In the genomic region with DNA sequence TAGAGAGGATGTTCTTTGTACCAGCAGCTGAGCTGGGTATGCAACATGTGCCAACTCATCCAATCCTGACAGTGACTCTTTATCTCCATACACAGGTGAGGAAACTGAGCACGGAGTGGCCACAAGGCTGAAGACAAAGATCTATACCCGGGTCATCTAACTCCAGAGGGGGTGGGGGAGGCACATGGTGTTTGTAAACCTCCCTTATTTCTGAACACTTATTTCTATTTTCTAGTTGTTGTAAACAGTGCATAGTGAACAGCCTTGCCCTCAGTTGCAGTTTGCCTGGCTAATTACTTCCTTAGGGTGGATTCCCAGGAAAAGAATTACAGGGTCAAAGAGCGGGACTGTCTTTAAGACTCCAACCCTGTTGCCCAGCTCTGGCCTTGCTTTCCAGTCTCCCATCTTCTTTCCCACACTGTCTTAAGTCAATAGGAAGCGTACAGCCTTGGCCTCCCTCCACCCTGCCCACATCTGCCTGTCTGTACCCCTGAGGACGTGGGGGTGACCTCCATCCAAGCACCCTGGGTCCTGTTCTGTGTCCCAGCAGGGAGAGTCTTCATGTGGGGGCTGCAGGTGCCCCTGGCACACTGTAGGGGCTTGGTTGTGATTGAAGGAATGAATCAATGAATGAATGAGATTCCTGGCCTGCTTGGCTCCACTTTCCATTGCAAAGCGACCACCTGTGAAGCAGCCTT, we compare ENCODE assay signal across 22 cellular contexts. TPM values are rescaled to one million over a fixed set of nuclear protein-coding genes. Genes with fewer than 3 reads are reported as not detected.
DNase-seq lines count a peak whose midpoint lies in the region; ATAC-seq, FAIRE-seq and TF ChIP-seq lines count a peak whose summit lies in the region.
"Had no signal": no experiment of that assay in that cellular context is flagged by ENCODE, and none has a peak within 500 bp of the region (broad histone marks: within the 10 kb centered on the region; RNA-seq: fewer than 3 reads in every experiment).

No MANE protein-coding gene starts in this region.

- H2BK15ac ChIP-seq in H1 (ENCODE audit: low read length) (no peak overlapping the region), neuronal stem cell (ENCODE audit: low read length) (no peak overlapping the region)

- H3K4me3 Mint-ChIP-seq in astrocyte (ENCODE audit: unreplicated experiment), result no peak overlapping the region
- H3K4me3 Mint-ChIP-seq: CD14-positive monocyte; CD4-positive, alpha-beta memory T cell; HFFc6 had no signal

- H4K8ac ChIP-seq in H1 (ENCODE audit: extremely low read depth, insufficient read depth, low read length), result no peak overlapping the region
- no peak overlapping the region for H4K8ac ChIP-seq in neuronal stem cell (ENCODE audit: low read depth, low read length)

- no peak for TF ChIP-seq CTCF in astrocyte (IDR thresholded peaks at IDR 0.05; ENCODE audit: insufficient read depth, low read depth, low read length)
- TF ChIP-seq CTCF in H1 (IDR thresholded peaks at IDR 0.05; ENCODE audit: control extremely low read depth in 1 of 3, insufficient read depth in 1 of 3, low read depth in 1 of 3, low read length in 3 of 3), result no peak
- TF ChIP-seq CTCF in mucosa of descending colon (IDR thresholded peaks at IDR 0.05), result no peak
- TF ChIP-seq CTCF in transverse colon (IDR thresholded peaks at IDR 0.05), result no peak

- peaks cover 7% of the 10 kb centered on the region; the same call in 1 of the 2 replicates for H3K23me2 ChIP-seq in H1 (ENCODE audit: low read depth, low read length)

- TF ChIP-seq POLR2A in H1 (IDR thresholded peaks at IDR 0.05; ENCODE audit: control extremely low read depth in 1 of 2, low read depth in 2 of 2, low read length in 2 of 2), result no peak
- no peak for TF ChIP-seq POLR2A in transverse colon (IDR thresholded peaks at IDR 0.05)

- H3K56ac ChIP-seq in H1 (replicated peaks; ENCODE audit: insufficient read length, low read depth, low read length), result no peak overlapping the region

- H2AK5ac ChIP-seq in H1 (ENCODE audit: low read depth, low read length) (0 out of 2 replicates have a peak overlapping the region, but pooled peaks have one; percentile 39), neuronal stem cell (ENCODE audit: low read depth, low read length) (no peak overlapping the region)

- H3K27me3 Mint-ChIP-seq in astrocyte (ENCODE audit: low read depth, unreplicated experiment), result peaks cover 45% of the 10 kb centered on the region

- H4K91ac ChIP-seq in H1 (replicated peaks; ENCODE audit: insufficient read length, low read length) (no peak overlapping the region), neuronal stem cell (ENCODE audit: low read depth, low read length, poor library complexity) (no peak overlapping the region)

- no peaks in the 10 kb centered on the region for H3K79me2 ChIP-seq in astrocyte (ENCODE audit: insufficient read depth, low read length)
- no peaks in the 10 kb centered on the region for H3K79me2 ChIP-seq in H1 (ENCODE audit: control insufficient read depth in 1 of 2, insufficient read depth in 2 of 2, low read length in 2 of 2)

- H3K9ac ChIP-seq in astrocyte (ENCODE audit: low read length), result no peak overlapping the region
- no peak overlapping the region for H3K9ac ChIP-seq in H1 (replicated peaks in 1 of 4; ENCODE audit: extremely low read depth in 1 of 4, low read depth in 3 of 4, low read length in 3 of 4)
- no peak overlapping the region for H3K9ac ChIP-seq in neuronal stem cell (ENCODE audit: low read depth, low read length, poor library complexity)
- H3K9ac ChIP-seq: BLaER1 had no signal

- H3K14ac ChIP-seq in H1 (ENCODE audit: insufficient read length), result no peak overlapping the region
- no peak overlapping the region for H3K14ac ChIP-seq in neuronal stem cell (ENCODE audit: low read length)

- in situ Hi-C loops in transverse colon (cut with MboI; ENCODE audit: low pct_ligation_motif_present in 1 of 4, low pct_unique_long_range_greater_than_20kb in 1 of 4, low sequenced_read_pairs in 3 of 4), result no loop called here

- H3K36me3 ChIP-seq in astrocyte (ENCODE audit: insufficient read depth, low read length), result no peaks in the 10 kb centered on the region
- H3K36me3 ChIP-seq in H1 (ENCODE audit: control insufficient read depth in 2 of 4, insufficient read depth in 4 of 4, low read length in 3 of 4), result no peaks in the 10 kb centered on the region
- no peaks in the 10 kb centered on the region for H3K36me3 ChIP-seq in mucosa of descending colon (ENCODE audit: low read depth)
- H3K36me3 ChIP-seq in transverse colon, result no peaks in the 10 kb centered on the region
- no peaks in the 10 kb centered on the region for H3K36me3 ChIP-seq in neuronal stem cell (replicated peaks in 1 of 2; ENCODE audit: control insufficient read depth in 2 of 2, insufficient read depth in 2 of 2, low read length in 2 of 2)
- H3K36me3 ChIP-seq: BLaER1 had no signal

- H4K5ac ChIP-seq in H1 (ENCODE audit: insufficient read length, low read depth, low read length), result no peak overlapping the region

- CTCF ChIA-PET in H1 (lab: Charles Lee; ENCODE audit: partially characterized antibody), result interaction anchor here (0.7 to 1.7 kb wide), 11 partner anchors 11 to 269 kb away, joined by 3 to 6 read pairs (median 4); no protein-coding TSS in a partner anchor

- H2BK20ac ChIP-seq in H1 (ENCODE audit: low read length), result no peak overlapping the region

- H3K23ac ChIP-seq in H1 (ENCODE audit: insufficient read length), result no peak overlapping the region
- H3K23ac ChIP-seq in neuronal stem cell (ENCODE audit: low read depth, low read length, poor library complexity), result no peak overlapping the region

- no peaks in the 10 kb centered on the region for H4K20me1 ChIP-seq in astrocyte (ENCODE audit: insufficient read depth, low read length)
- H4K20me1 ChIP-seq in H1 (replicated peaks in 1 of 2; ENCODE audit: control insufficient read depth in 1 of 2, insufficient read depth in 2 of 2, low read length in 2 of 2), result peaks cover 0 to 6% of the 10 kb centered on the region in 2 experiments
- H4K20me1 ChIP-seq: BLaER1 had no signal

- TF ChIP-seq RAD21 in H1 (IDR thresholded peaks at IDR 0.05 in 1 of 2, conservative IDR thresholded peaks at IDR 0.05 in 1 of 2; ENCODE audit: low read depth in 2 of 2, low read length in 2 of 2), result no peak

- ATAC-seq in mucosa of descending colon, result peak; percentile 73
- ATAC-seq: GM12878, HCT116 had no signal

- no peak overlapping the region for H3K27ac ChIP-seq in astrocyte (ENCODE audit: low read depth, low read length)
- no peak overlapping the region for H3K27ac ChIP-seq in H1 (ENCODE audit: low read depth, low read length)
- H3K27ac ChIP-seq in transverse colon, result peak overlapping the region in 3 of 4 donors; percentile 10 to 51 (median 44)
- no peak overlapping the region for H3K27ac ChIP-seq in neuronal stem cell (replicated peaks; ENCODE audit: low read length)
- H3K27ac ChIP-seq: BLaER1 had no signal

- H3K4me3 ChIP-seq in astrocyte (ENCODE audit: insufficient read depth, low read depth, low read length) (no peak overlapping the region), H1 (ENCODE audit: extremely low read depth in 1 of 4, insufficient read depth in 2 of 4, low read depth in 3 of 4, low read length in 4 of 4) (no peak overlapping the region), mucosa of descending colon (no peak overlapping the region), transverse colon (no peak overlapping the region), neuronal stem cell (ENCODE audit: low read length in 2 of 2) (no peak overlapping the region)
- H3K4me3 ChIP-seq: BLaER1, GM12878 had no signal

- H2AFZ ChIP-seq in astrocyte (ENCODE audit: low read depth, low read length) (no peak overlapping the region), H1 (ENCODE audit: low read length) (no peak overlapping the region), neuronal stem cell (ENCODE audit: low read length) (no peak overlapping the region)

- peaks cover 10% of the 10 kb centered on the region for H3K9me3 Mint-ChIP-seq in astrocyte (ENCODE audit: unreplicated experiment)

- H3K18ac ChIP-seq in H1 (ENCODE audit: extremely low read depth, low read length), result no peak overlapping the region
- no peak overlapping the region for H3K18ac ChIP-seq in neuronal stem cell (ENCODE audit: low read length)

- H3K36me3 Mint-ChIP-seq in astrocyte (ENCODE audit: low read depth, unreplicated experiment), result no peaks in the 10 kb centered on the region
- H3K36me3 Mint-ChIP-seq: CD14-positive monocyte; CD4-positive, alpha-beta memory T cell had no signal

- H3K4me1 Mint-ChIP-seq in astrocyte (ENCODE audit: low read depth, unreplicated experiment), result peaks cover 7% of the 10 kb centered on the region
- H3K4me1 Mint-ChIP-seq: CD14-positive monocyte; CD4-positive, alpha-beta memory T cell had no signal

- H3K4me1 ChIP-seq in astrocyte (ENCODE audit: insufficient read depth, low read length), result peaks cover 2% of the 10 kb centered on the region
- peaks cover 0 to 2% (median 0%) of the 10 kb centered on the region in 4 experiments; a peak in 1 of 7 replicates for H3K4me1 ChIP-seq in H1 (replicated peaks in 1 of 4; ENCODE audit: control insufficient read depth in 3 of 4, insufficient read depth in 4 of 4, low read length in 3 of 4)
- H3K4me1 ChIP-seq in mucosa of descending colon (ENCODE audit: low read depth), result peaks cover 10% of the 10 kb centered on the region
- peaks cover 0 to 21% (median 11%) of the 10 kb centered on the region in 4 donors for H3K4me1 ChIP-seq in transverse colon
- peaks cover 3 to 6% of the 10 kb centered on the region in 2 donors for H3K4me1 ChIP-seq in neuronal stem cell (ENCODE audit: control insufficient read depth in 2 of 2, insufficient read depth in 1 of 2, low read depth in 1 of 2, low read length in 2 of 2)
- H3K4me1 ChIP-seq: BLaER1 had no signal

- H3K79me1 ChIP-seq in H1 (ENCODE audit: low read depth, low read length), result no peaks in the 10 kb centered on the region
- no peaks in the 10 kb centered on the region for H3K79me1 ChIP-seq in neuronal stem cell (ENCODE audit: low read depth, low read length)

- DNase-seq in astrocyte (ENCODE audit: low read depth), result no peak
- DNase-seq in H1 (ENCODE audit: low read depth in 1 of 2, low spot score in 2 of 2), result no peak
- DNase-seq in mucosa of descending colon, result peak in 1 of 3 donors; percentile 28
- no peak for DNase-seq in transverse colon
- no peak for DNase-seq in SKM-1 treated with dmso at 0.1 percent for 144 hours (lab: John Stamatoyannopoulos, UW; ENCODE audit: unreplicated experiment)
- DNase-seq in neuronal stem cell (ENCODE audit: low spot score), result no peak
- DNase-seq in AG20443 (ENCODE audit: low spot score), result no peak
- DNase-seq: CD4-positive, alpha-beta memory T cell; DMS153; DMS79 treated with DMSO at 0.1 percent for 48 hours; GF-D8; HFFc6; IMR-90; KBM-7 had no signal

- POLR2A ChIA-PET in H1 (lab: Charles Lee; ENCODE audit: partially characterized antibody), result interaction anchor here (0.8 to 1.6 kb wide), 3 partner anchors 8 to 13 kb away, joined by 3 read pairs; no protein-coding TSS in a partner anchor

- peak overlapping the region; percentile 16 for H3K27ac Mint-ChIP-seq in astrocyte (ENCODE audit: unreplicated experiment)
- H3K27ac Mint-ChIP-seq: CD14-positive monocyte; CD4-positive, alpha-beta memory T cell; HFFc6 had no signal

- peaks cover 13% of the 10 kb centered on the region for H3K9me3 ChIP-seq in astrocyte (ENCODE audit: insufficient read depth, low read depth, low read length)
- H3K9me3 ChIP-seq in H1 (ENCODE audit: insufficient read depth in 2 of 2, low read depth in 1 of 2, low read length in 1 of 2), result peaks cover 0 to 10% of the 10 kb centered on the region in 2 experiments; a peak in 1 of 4 replicates
- H3K9me3 ChIP-seq in mucosa of descending colon, result peaks cover 6% of the 10 kb centered on the region
- H3K9me3 ChIP-seq in transverse colon, result peaks cover 0 to 6% of the 10 kb centered on the region in 2 donors
- peaks cover 0 to 5% of the 10 kb centered on the region in 2 donors for H3K9me3 ChIP-seq in neuronal stem cell (replicated peaks in 1 of 2; ENCODE audit: control insufficient read depth in 2 of 2, insufficient read depth in 1 of 2, low read depth in 1 of 2, low read length in 2 of 2)

- 74% methylated on average over 6 of the region's 6 CpGs; no CpG with 5 or more reads in 1 of the 2 experiments for WGBS in H1 (ENCODE audit: extremely low coverage in 1 of 2, insufficient coverage in 1 of 2, insufficient read length in 1 of 2, insufficient replicate concordance in 2 of 2, low coverage in 1 of 2, low lambda C conversion rate in 2 of 2, missing lambda C conversion rate in 1 of 2), 2 experiments
- WGBS in transverse colon (ENCODE audit: low coverage in 1 of 2), 2 donors, result 62 to 100% methylated on average over 1 to 6 of the region's 6 CpGs
- WGBS in neuronal stem cell (ENCODE audit: extremely low coverage in 2 of 2, insufficient read length in 2 of 2, insufficient replicate concordance in 1 of 2), 2 donors, result no CpG with 5 or more reads among the region's 6 CpGs

- H3K4ac ChIP-seq in H1 (replicated peaks; ENCODE audit: insufficient read length, low read depth, low read length), result peak overlapping the region; percentile 26
- H3K4ac ChIP-seq in neuronal stem cell (ENCODE audit: low read length), result no peak overlapping the region

- H2BK5ac ChIP-seq in H1 (ENCODE audit: low read depth, low read length), result no peak overlapping the region
- no peak overlapping the region for H2BK5ac ChIP-seq in neuronal stem cell (ENCODE audit: low read length)

- H3K27me3 ChIP-seq in astrocyte (ENCODE audit: insufficient read depth, low read length) (peaks cover 32% of the 10 kb centered on the region), H1 (replicated peaks in 1 of 4; ENCODE audit: control insufficient read depth in 3 of 4, extremely low read depth in 1 of 4, insufficient read depth in 3 of 4, low read length in 3 of 4) (no peaks in the 10 kb centered on the region), transverse colon (peaks cover 8% of the 10 kb centered on the region), neuronal stem cell (ENCODE audit: control insufficient read depth in 3 of 3, insufficient read depth in 3 of 3, low read depth in 1 of 3, low read length in 3 of 3) (peaks cover 0 to 9% (median 0%) of the 10 kb centered on the region in 3 experiments)
- H3K27me3 ChIP-seq: BLaER1 had no signal

- H3K4me2 ChIP-seq in astrocyte (ENCODE audit: low read length) (no peak overlapping the region), H1 (ENCODE audit: insufficient read depth in 1 of 2, low read depth in 2 of 2, low read length in 2 of 2) (no peak overlapping the region), neuronal stem cell (ENCODE audit: insufficient read depth, low read length, poor library complexity, severe bottlenecking) (no peak overlapping the region)
- H3K4me2 ChIP-seq: BLaER1 had no signal

- FAIRE-seq in astrocyte (lab: Jason Lieb, UNC) (no peak), H1 (lab: Jason Lieb, UNC) (no peak)
- FAIRE-seq: A204.1, GM12878, GM19239, H54, HTR-8/SVneo had no signal

- TF ChIP-seq EP300 in H1 (IDR thresholded peaks at IDR 0.05; ENCODE audit: borderline replicate concordance in 1 of 2, low read depth in 2 of 2, low read length in 2 of 2) (no peak), transverse colon (IDR thresholded peaks at IDR 0.05; ENCODE audit: low read depth) (no peak)

- H2BK120ac ChIP-seq in H1 (replicated peaks; ENCODE audit: low read depth, low read length) (no peak overlapping the region), neuronal stem cell (ENCODE audit: low read depth, low read length) (no peak overlapping the region)

- intact Hi-C loops in mucosa of descending colon (cut with DNase I, micrococcal nuclease) (no loop called here), transverse colon (cut with DNase I; ENCODE audit: low total_unique reads) (no loop called here)

- H2BK12ac ChIP-seq in H1 (ENCODE audit: low read depth, low read length), result no peak overlapping the region
- no peak overlapping the region for H2BK12ac ChIP-seq in neuronal stem cell (ENCODE audit: low read length)

RNA-seq across cellular contexts. Expression of a gene that starts 13.2 kb away (rescaled TPM):
- total RNA-seq in astrocyte (0.66 and 1.6 TPM in 2 replicates), mucosa of descending colon (10 to 100 TPM in 1 of 3 donors, 1 to 10 TPM in 2; 2.6 to 10.7 (median 7.3) TPM), transverse colon (10 to 100 TPM in 1 of 4 donors, 1 to 10 TPM in 2, not detected in 1; 1.6 to 54.7 (median 3.3) TPM)
- 5.3 and 6.1 TPM in 2 replicates for total RNA-seq in H1 (2021; fragmentation: NEBNext Ultra II Directional; extraction: Animal tissue kit (Norgen Biotek cat#: 25700))
- polyA plus RNA-seq in H1 (2011; rRNA removed), result 8.8 and 13.2 TPM in 2 replicates
- 5.6 TPM for polyA plus RNA-seq in H1 (2011; cell fraction: cytosol; rRNA removed)
- 11.0 TPM for polyA plus RNA-seq in H1 (2011; cell fraction: nucleus; rRNA removed)
- 3.9 to 10.9 TPM (median 7.8 TPM) in 4 replicates for polyA plus RNA-seq in H1 (2012, experiment 1 of 2)
- polyA plus RNA-seq in H1 (2012, experiment 2 of 2), result 5.2 TPM
- 11.6 TPM for polyA plus RNA-seq in H1 (2013, experiment 1 of 2)
- polyA plus RNA-seq in H1 (2013, experiment 2 of 2), result 10.8 TPM
- polyA minus RNA-seq in H1 (2011; rRNA and poly(A)+ RNA removed), result 0.66 and 1.2 TPM in 2 replicates
- 2.1 TPM for polyA minus RNA-seq in H1 (2011; cell fraction: cytosol; rRNA and poly(A)+ RNA removed)
- polyA minus RNA-seq in H1 (2011; cell fraction: nucleus; rRNA and poly(A)+ RNA removed), result 1.2 TPM
- 0.82 TPM for polyA plus RNA-seq in neuronal stem cell (2013, experiment 1 of 2)
- 0.89 TPM for polyA plus RNA-seq in neuronal stem cell (2013, experiment 2 of 2)
- total RNA-seq: CD4-positive, alpha-beta memory T cell had no signal
- polyA plus RNA-seq: CD14-positive monocyte; CD4-positive, alpha-beta memory T cell had no signal

RNA-seq across cellular contexts. Expression of a gene that starts 55.6 kb away (rescaled TPM):
- total RNA-seq in astrocyte (not detected in 2 replicates), mucosa of descending colon (under 1 TPM in 2 of 3 donors, not detected in 1; 0.24 to 0.87 TPM), transverse colon (not detected)
- not detected in 2 replicates for total RNA-seq in H1 (2021; fragmentation: NEBNext Ultra II Directional; extraction: Animal tissue kit (Norgen Biotek cat#: 25700))
- polyA plus RNA-seq in H1 (2011; rRNA removed), result not detected in 2 replicates
- polyA plus RNA-seq in H1 (2011; cell fraction: cytosol; rRNA removed), result not detected
- polyA plus RNA-seq in H1 (2011; cell fraction: nucleus; rRNA removed), result not detected
- polyA plus RNA-seq in H1 (2012, experiment 1 of 2), result 0.11 to 0.28 TPM in 2 of 4 replicates, not detected in the others
- 0.73 TPM for polyA plus RNA-seq in H1 (2012, experiment 2 of 2)
- not detected for polyA plus RNA-seq in H1 (2013, experiment 1 of 2)
- not detected for polyA plus RNA-seq in H1 (2013, experiment 2 of 2)
- not detected in 2 replicates for polyA minus RNA-seq in H1 (2011; rRNA and poly(A)+ RNA removed)
- polyA minus RNA-seq in H1 (2011; cell fraction: cytosol; rRNA and poly(A)+ RNA removed), result not detected
- not detected for polyA minus RNA-seq in H1 (2011; cell fraction: nucleus; rRNA and poly(A)+ RNA removed)
- polyA plus RNA-seq in neuronal stem cell (2013, experiment 1 of 2), result not detected
- not detected for polyA plus RNA-seq in neuronal stem cell (2013, experiment 2 of 2)
- total RNA-seq: CD4-positive, alpha-beta memory T cell; GM12878; HFFc6; IMR-90 had no signal
- polyA plus RNA-seq: CD4-positive, alpha-beta memory T cell; GM12878; IMR-90 had no signal

RNA-seq across cellular contexts. Expression of a gene that starts 56.8 kb away (rescaled TPM):
- total RNA-seq in astrocyte (0.20 and 0.55 TPM in 2 replicates), mucosa of descending colon (under 1 TPM; 0.58 to 0.73 (median 0.69) TPM), transverse colon (1 to 10 TPM in 3 of 4 donors, under 1 TPM in 1; 0.82 to 6.6 (median 3.9) TPM)
- total RNA-seq in H1 (2021; fragmentation: NEBNext Ultra II Directional; extraction: Animal tissue kit (Norgen Biotek cat#: 25700)), result 12.3 and 13.2 TPM in 2 replicates
- polyA plus RNA-seq in H1 (2011; rRNA removed), result 9.3 and 11.5 TPM in 2 replicates
- 6.0 TPM for polyA plus RNA-seq in H1 (2011; cell fraction: cytosol; rRNA removed)
- polyA plus RNA-seq in H1 (2011; cell fraction: nucleus; rRNA removed), result 24.8 TPM
- 8.0 to 13.0 TPM (median 12.4 TPM) in 4 replicates for polyA plus RNA-seq in H1 (2012, experiment 1 of 2)
- polyA plus RNA-seq in H1 (2012, experiment 2 of 2), result 10.7 TPM
- 18.4 TPM for polyA plus RNA-seq in H1 (2013, experiment 1 of 2)
- 15.1 TPM for polyA plus RNA-seq in H1 (2013, experiment 2 of 2)
- polyA minus RNA-seq in H1 (2011; rRNA and poly(A)+ RNA removed), result 3.8 and 4.1 TPM in 2 replicates
- polyA minus RNA-seq in H1 (2011; cell fraction: cytosol; rRNA and poly(A)+ RNA removed), result 4.8 TPM
- 7.2 TPM for polyA minus RNA-seq in H1 (2011; cell fraction: nucleus; rRNA and poly(A)+ RNA removed)
- polyA plus RNA-seq in neuronal stem cell (2013, experiment 1 of 2), result 0.03 TPM
- polyA plus RNA-seq in neuronal stem cell (2013, experiment 2 of 2), result 0.07 TPM
- total RNA-seq: HFFc6, IMR-90 had no signal
- polyA plus RNA-seq: CD14-positive monocyte; CD4-positive, alpha-beta memory T cell; GM12878; IMR-90 had no signal

Comparison
In these comparisons a context has a peak if more than half of its experiments do, and no peak if none do; other contexts are left out.
1. H3K27ac ChIP-seq: peak in transverse colon (3 of 4); none in astrocyte (single experiment), H1 (single experiment) and neuronal stem cell (single experiment).